In genomic region chr12:42641231-42641630, GRCh38 we compare ENCODE assay signal across 27 cellular contexts. TPM values are rescaled to one million over a fixed set of nuclear protein-coding genes. Genes with fewer than 3 reads are reported as not detected.
"Had no signal": no experiment of that assay in that cellular context is flagged by ENCODE, and none has a peak within 500 bp of the region (broad histone marks: within the 10 kb centered on the region; RNA-seq: fewer than 3 reads in every experiment).

No MANE protein-coding gene starts in this region.

- H3K27ac ChIP-seq: adrenal gland, ovary, prostate gland, right atrium auricular region, stomach, transverse colon had no signal

- H3K4me3 Mint-ChIP-seq: activated B cell treated with CpG ODN at 0.5 μM for 24 hours; activated CD4-positive, alpha-beta T cell treated with anti-CD3 and anti-CD28 coated beads for 36 hours; activated naive CD8-positive, alpha-beta T cell; activated T-cell treated with anti-CD3 and anti-CD28 coated beads, Interleukin-2, amount 50 U/mL, for 4 hours; immature natural killer cell; mesothelial cell of epicardium; natural killer cell; stimulated activated effector memory CD8-positive, alpha-beta T cell treated with anti-CD3 and anti-CD28 coated beads, Interleukin-12 subunit alpha, Interleukin-12 subunit beta, amount 100 ng/mL, for 72 hours; T-helper 17 cell had no signal

- DNase-seq: activated B cell treated with CpG ODN at 0.5 μM for 24 hours; activated CD4-positive, alpha-beta T cell treated with anti-CD3 and anti-CD28 coated beads for 36 hours; activated CD4-positive, alpha-beta T cell treated with anti-CD3 and anti-CD28 coated beads, Interleukin-2, amount 50 U/mL, for 4 hours; activated CD8-positive, alpha-beta memory T cell treated with anti-CD3 and anti-CD28 coated beads for 24 hours; activated CD8-positive, alpha-beta memory T cell treated with anti-CD3 and anti-CD28 coated beads, Interleukin-2, amount 50 U/mL, for 4 hours; activated naive CD4-positive, alpha-beta T cell; activated T-cell treated with anti-CD3 and anti-CD28 coated beads, Interleukin-2, amount 50 U/mL, for 4 hours; adrenal gland; cerebellar nuclear complex; cortex of kidney; foreskin melanocyte; immature natural killer cell; left ventricle myocardium superior; mammary epithelial cell; natural killer cell; ovary; stimulated activated CD4-positive, alpha-beta T cell treated with anti-CD3 and anti-CD28 coated beads, Interleukin-2, amount 100 ng/mL, for 24 hours; stomach; T-helper 17 cell; transverse colon had no signal

- H3K4me3 ChIP-seq: adrenal gland, ovary, prostate gland, right atrium auricular region, stomach, transverse colon had no signal

- H3K27me3 Mint-ChIP-seq: activated CD4-positive, alpha-beta T cell treated with anti-CD3 and anti-CD28 coated beads for 36 hours had no signal

- H3K27me3 ChIP-seq: adrenal gland, ovary, right atrium auricular region, stomach, transverse colon had no signal

- FAIRE-seq: urothelium cell line had no signal

- H3K4me1 Mint-ChIP-seq: activated B cell treated with CpG ODN at 0.5 μM for 24 hours; activated CD4-positive, alpha-beta T cell treated with anti-CD3 and anti-CD28 coated beads for 36 hours; immature natural killer cell; natural killer cell; stimulated activated effector memory CD8-positive, alpha-beta T cell treated with anti-CD3 and anti-CD28 coated beads, Interleukin-12 subunit alpha, Interleukin-12 subunit beta, amount 100 ng/mL, for 72 hours; T-helper 17 cell had no signal

- H3K36me3 Mint-ChIP-seq: activated naive CD8-positive, alpha-beta T cell; immature natural killer cell; mesothelial cell of epicardium; natural killer cell; stimulated activated effector memory CD8-positive, alpha-beta T cell treated with anti-CD3 and anti-CD28 coated beads, Interleukin-12 subunit alpha, Interleukin-12 subunit beta, amount 100 ng/mL, for 72 hours had no signal

- H3K27ac Mint-ChIP-seq: activated B cell treated with CpG ODN at 0.5 μM for 24 hours; activated CD4-positive, alpha-beta T cell treated with anti-CD3 and anti-CD28 coated beads for 36 hours; activated naive CD8-positive, alpha-beta T cell; activated T-helper 2 cell treated with anti-CD3 and anti-CD28 coated beads, Interferon-gamma antibody, Interleukin-2, Interleukin-4, amounts not matched to agents 10 μg/mL and 5 μg/mL and 100 μg/mL, durations not matched to agents 14 hours and 24 hours and 36 hours; natural killer cell; stimulated activated effector memory CD8-positive, alpha-beta T cell treated with anti-CD3 and anti-CD28 coated beads, Interleukin-12 subunit alpha, Interleukin-12 subunit beta, amount 100 ng/mL, for 72 hours; T-helper 17 cell had no signal

- H3K9me3 Mint-ChIP-seq: activated B cell treated with CpG ODN at 0.5 μM for 24 hours; activated T-cell treated with anti-CD3 and anti-CD28 coated beads, Interleukin-2, amount 50 U/mL, for 4 hours; activated T-helper 2 cell treated with anti-CD3 and anti-CD28 coated beads, Interferon-gamma antibody, Interleukin-2, Interleukin-4, amounts not matched to agents 10 μg/mL and 5 μg/mL and 100 μg/mL, durations not matched to agents 14 hours and 24 hours and 36 hours had no signal

- ATAC-seq: activated CD4-positive, alpha-beta T cell treated with anti-CD3 and anti-CD28 coated beads for 36 hours; activated T-cell treated with anti-CD3 and anti-CD28 coated beads, Interleukin-2, amount 50 U/mL, for 4 hours; left ventricle myocardium superior; natural killer cell; stimulated activated effector memory CD8-positive, alpha-beta T cell treated with anti-CD3 and anti-CD28 coated beads, Interleukin-12 subunit alpha, Interleukin-12 subunit beta, amount 100 ng/mL, for 72 hours; T-helper 17 cell had no signal

- H3K4me1 ChIP-seq: adrenal gland, prostate gland, right atrium auricular region, stomach, transverse colon had no signal

- H3K9me3 ChIP-seq: adrenal gland, ovary, prostate gland, right atrium auricular region, stomach, transverse colon had no signal

- H3K36me3 ChIP-seq: adrenal gland, ovary, prostate gland, right atrium auricular region, stomach, transverse colon had no signal

RNA-seq across cellular contexts. Expression of gene PRICKLE1, which starts 51.7 kb away (rescaled TPM):
- total RNA-seq: activated T-cell treated with anti-CD3 and anti-CD28 coated beads, Interleukin-2, amount 50 U/mL, for 4 hours had no signal
